7 cellular contexts compared by ENCODE assay signal in the genomic region with DNA sequence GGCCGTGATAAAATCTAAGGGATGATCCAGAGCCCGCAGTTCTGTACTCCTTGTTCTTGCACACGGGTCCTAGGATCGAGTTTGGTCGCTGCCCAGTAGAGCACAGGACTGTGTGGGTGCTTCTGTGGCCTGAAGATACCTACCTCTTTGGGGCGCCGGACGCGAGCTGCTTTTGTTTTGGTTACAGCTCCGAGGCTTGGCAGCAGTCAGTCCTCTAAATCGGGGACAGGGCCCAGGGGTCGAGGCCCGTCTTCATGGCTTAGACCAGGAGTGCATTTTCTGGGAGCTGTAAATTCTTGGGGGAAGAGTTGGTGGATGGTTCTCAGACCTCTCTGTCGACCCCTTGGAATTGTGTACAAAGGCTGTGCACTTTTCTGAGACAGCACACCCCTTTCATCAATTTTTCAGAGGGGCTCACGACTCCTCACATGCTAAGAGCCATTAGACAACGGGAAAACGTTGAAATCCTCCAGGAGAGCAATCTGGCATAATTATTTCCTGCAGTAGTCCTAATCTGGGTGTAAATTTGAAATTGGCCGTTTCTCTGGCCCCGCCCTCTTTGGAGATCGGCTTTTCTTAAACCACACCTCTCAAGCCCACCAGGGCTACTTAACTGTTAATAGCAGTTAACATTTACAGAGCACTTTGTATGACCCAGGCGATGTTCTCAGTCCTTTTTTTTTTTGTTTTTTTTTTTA. TPM values are rescaled to one million over a fixed set of nuclear protein-coding genes. Genes with fewer than 3 reads are reported as not detected.
DNase-seq lines count a peak whose midpoint lies in the region; ATAC-seq, FAIRE-seq and TF ChIP-seq lines count a peak whose summit lies in the region.

No MANE protein-coding gene starts in this region.

- H3K36me3 Mint-ChIP-seq in effector memory CD8-positive, alpha-beta T cell (ENCODE audit: insufficient read depth) = peaks cover 43% of the 10 kb centered on the region

- no peak overlapping the region for H3K14ac ChIP-seq in mesenchymal stem cell (ENCODE audit: low read length in 2 of 2)

- H4K91ac ChIP-seq in mesenchymal stem cell (ENCODE audit: low read length) = no peak overlapping the region

- peak overlapping the region; percentile 92 for H3K9ac ChIP-seq in mesenchymal stem cell (ENCODE audit: low read length)

- H3K4me1 Mint-ChIP-seq in effector memory CD8-positive, alpha-beta T cell (ENCODE audit: low read depth in 2 of 2) = peaks cover 21 to 34% of the 10 kb centered on the region in 2 donors

- WGBS in mesenchymal stem cell = under 1% methylated on average over 19 of the region's 21 CpGs
- WGBS in thymus = under 1% methylated on average over 21 of the region's 21 CpGs

- H3K4me1 ChIP-seq in mesenchymal stem cell (ENCODE audit: control insufficient read depth, insufficient read depth, low read depth, low read length) (no peaks in the 10 kb centered on the region), thymus (ENCODE audit: control insufficient read depth, insufficient read depth, low read length) (peaks cover 13% of the 10 kb centered on the region)

- no peaks in the 10 kb centered on the region for H3K9me3 Mint-ChIP-seq in effector memory CD8-positive, alpha-beta T cell

- peak overlapping the region; percentile 96 to 99 for H3K4me3 Mint-ChIP-seq in effector memory CD8-positive, alpha-beta T cell

- H3K27me3 Mint-ChIP-seq in effector memory CD8-positive, alpha-beta T cell = no peaks in the 10 kb centered on the region

- H3K27me3 ChIP-seq in mesenchymal stem cell (ENCODE audit: control insufficient read depth in 1 of 2, insufficient read depth in 1 of 2, low read length in 2 of 2) (no peaks in the 10 kb centered on the region), thymus (ENCODE audit: control insufficient read depth, insufficient read depth) (no peaks in the 10 kb centered on the region)

- peaks cover 11% of the 10 kb centered on the region for H3K79me1 ChIP-seq in mesenchymal stem cell (replicated peaks; ENCODE audit: low read length, poor library complexity, severe bottlenecking)

- peak; percentile 17 for ATAC-seq in HG02588 (IDR thresholded peaks at IDR 0.05; ENCODE audit: unreplicated experiment)
- ATAC-seq in effector memory CD8-positive, alpha-beta T cell (replicated peaks) = peak; percentile 25

- peak; percentile 54 for FAIRE-seq in GM12892 (lab: Jason Lieb, UNC)

- peak overlapping the region; percentile 91 to 94 for H3K27ac Mint-ChIP-seq in effector memory CD8-positive, alpha-beta T cell

- peak overlapping the region; percentile 8 for H4K8ac ChIP-seq in mesenchymal stem cell (ENCODE audit: low read length)

- no peaks in the 10 kb centered on the region for H3K9me3 ChIP-seq in mesenchymal stem cell (ENCODE audit: control insufficient read depth, low read length)
- H3K9me3 ChIP-seq in thymus (ENCODE audit: control insufficient read depth) = no peaks in the 10 kb centered on the region

- DNase-seq in GM12892 (ENCODE audit: insufficient read length) = no peak
- peak; percentile 55 for DNase-seq in NCI-H146 (lab: John Stamatoyannopoulos, UW)
- peak; percentile 37 to 49 for DNase-seq in activated CD4-positive, alpha-beta T cell treated with anti-CD3 and anti-CD28 coated beads, Interleukin-2, amount 50 U/mL, for 48 hours
- DNase-seq in effector memory CD8-positive, alpha-beta T cell = peak; percentile 9 to 21 (median 10)
- peak; percentile 34 for DNase-seq in mesenchymal stem cell

- no peak overlapping the region for H2BK12ac ChIP-seq in mesenchymal stem cell (ENCODE audit: low read length in 2 of 2)

- peaks cover 10 to 20% of the 10 kb centered on the region in 2 experiments for H3K36me3 ChIP-seq in mesenchymal stem cell (ENCODE audit: control insufficient read depth in 1 of 2, insufficient read depth in 2 of 2, low read depth in 1 of 2, low read length in 2 of 2)
- H3K36me3 ChIP-seq in thymus (ENCODE audit: control insufficient read depth, insufficient read depth) = peaks cover 13% of the 10 kb centered on the region

- H2BK120ac ChIP-seq in mesenchymal stem cell (ENCODE audit: low read depth, low read length) = no peak overlapping the region

- peak overlapping the region; percentile 54 to 75 for H3K4ac ChIP-seq in mesenchymal stem cell (ENCODE audit: low read depth in 1 of 2, low read length in 2 of 2)

- H2AK5ac ChIP-seq in mesenchymal stem cell (ENCODE audit: low read length, severe bottlenecking) = no peak overlapping the region

- H3K18ac ChIP-seq in mesenchymal stem cell (ENCODE audit: low read depth in 1 of 2, low read length in 2 of 2) = peak overlapping the region; percentile 11 to 62

- H2BK15ac ChIP-seq in mesenchymal stem cell (ENCODE audit: low read depth, poor library complexity, severe bottlenecking) = peak overlapping the region; percentile 26

- no peak for TF ChIP-seq POLR2A in GM12892 (IDR thresholded peaks at IDR 0.05; ENCODE audit: low read depth, low read length)

- H2BK5ac ChIP-seq in mesenchymal stem cell (ENCODE audit: low read depth, low read length, poor library complexity, severe bottlenecking) = no peak overlapping the region

- H3K4me3 ChIP-seq in mesenchymal stem cell (ENCODE audit: insufficient read depth in 1 of 2, low read depth in 1 of 2, low read length in 2 of 2) (peak overlapping the region; percentile 82 to 99), thymus (ENCODE audit: low read length) (peak overlapping the region; percentile 94)

- H3K27ac ChIP-seq in mesenchymal stem cell (ENCODE audit: low read length, poor library complexity, severe bottlenecking) (no peak overlapping the region), thymus (ENCODE audit: low read depth) (peak overlapping the region; percentile 74)

- H3K23ac ChIP-seq in mesenchymal stem cell (ENCODE audit: low read length in 2 of 2) = no peak overlapping the region

- H2AFZ ChIP-seq in mesenchymal stem cell (ENCODE audit: low read depth, low read length) = peak overlapping the region; percentile 55

- peak overlapping the region; percentile 99 for H3K4me2 ChIP-seq in mesenchymal stem cell (ENCODE audit: low read length, poor library complexity, severe bottlenecking)

RNA-seq across cellular contexts. Expression of gene CEP97, which starts 0.9 kb away (rescaled TPM):
- polyA plus RNA-seq in GM12892 (2012; ENCODE audit: missing spikeins) = 6.1 TPM
- 3.4 TPM for polyA plus RNA-seq in mesenchymal stem cell (2013, experiment 1 of 2)
- polyA plus RNA-seq in mesenchymal stem cell (2013, experiment 2 of 2) = 3.7 TPM
- polyA plus RNA-seq in thymus = 4.5 TPM

RNA-seq across cellular contexts. Expression of gene RPL24, which starts 38.8 kb away (rescaled TPM):
- polyA plus RNA-seq in GM12892 (2012; ENCODE audit: missing spikeins) = 4,422 TPM
- 2,151 TPM for polyA plus RNA-seq in mesenchymal stem cell (2013, experiment 1 of 2)
- polyA plus RNA-seq in mesenchymal stem cell (2013, experiment 2 of 2) = 2,096 TPM
- 3,832 TPM for polyA plus RNA-seq in thymus

RNA-seq across cellular contexts. Expression of gene ZBTB11, which starts 48.4 kb away (rescaled TPM):
- 12.0 TPM for polyA plus RNA-seq in GM12892 (2012; ENCODE audit: missing spikeins)
- polyA plus RNA-seq in mesenchymal stem cell (2013, experiment 1 of 2) = 7.1 TPM
- polyA plus RNA-seq in mesenchymal stem cell (2013, experiment 2 of 2) = 7.2 TPM
- 19.8 TPM for polyA plus RNA-seq in thymus

RNA-seq across cellular contexts. Expression of gene NXPE3, which starts 53.7 kb away (rescaled TPM):
- 7.0 TPM for polyA plus RNA-seq in GM12892 (2012; ENCODE audit: missing spikeins)
- polyA plus RNA-seq in mesenchymal stem cell (2013, experiment 1 of 2) = 25.0 TPM
- 25.1 TPM for polyA plus RNA-seq in mesenchymal stem cell (2013, experiment 2 of 2)
- polyA plus RNA-seq in thymus = 15.8 TPM
